In the genomic region with DNA sequence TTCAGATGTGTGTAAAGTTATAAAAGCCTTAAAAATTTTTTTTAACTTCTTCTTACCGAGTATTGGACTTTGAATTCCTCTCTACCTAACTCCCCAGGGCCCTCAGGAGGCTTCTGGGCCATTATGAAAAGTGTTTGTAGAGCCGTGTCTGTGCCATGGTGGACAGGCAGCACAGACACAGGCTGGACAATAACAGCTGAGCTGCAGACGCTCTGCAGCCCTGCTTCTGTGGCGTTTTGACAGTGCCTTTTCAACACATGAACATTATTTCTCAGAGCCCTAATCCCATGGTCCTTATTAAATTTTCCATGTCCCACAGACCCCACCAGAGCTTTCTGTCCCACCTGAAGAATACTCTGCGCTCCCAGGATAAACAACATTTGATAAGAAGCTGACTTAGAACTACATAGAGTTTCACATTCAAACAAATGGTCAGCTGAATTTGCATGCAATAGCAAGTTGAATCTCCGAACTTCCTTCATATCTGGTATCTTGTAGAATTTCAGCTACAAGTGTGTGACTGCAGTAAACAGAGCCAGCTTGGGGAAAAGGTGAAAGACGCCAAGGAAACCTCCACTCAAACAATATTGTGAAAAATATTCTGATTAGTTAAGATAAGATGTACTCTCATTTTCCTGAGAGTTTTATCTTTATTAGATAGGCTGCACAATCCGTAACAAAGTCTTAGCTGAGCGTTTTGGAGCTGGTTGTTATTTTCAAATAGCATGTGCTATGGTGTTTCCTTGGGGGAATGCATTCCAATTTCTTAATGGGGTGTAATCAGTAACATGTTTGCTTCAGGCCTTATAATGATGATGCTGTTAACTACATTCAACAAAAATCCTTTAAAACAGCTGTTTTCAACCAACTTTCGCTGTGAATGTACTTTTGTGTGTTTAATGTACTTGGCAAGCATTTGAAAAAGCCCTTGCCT, we compare ENCODE assay signal across 1 cellular context.
TF ChIP-seq lines count a peak whose summit lies in the region.

No MANE protein-coding gene starts in this region.

TF ChIP-seq in SK-N-SH treated with all-trans-retinoic acid at 6 μM for 48 hours, 23 proteins besides CTCF, POLR2A, EP300 and RAD21 (continued from another document):
- TF ChIP-seq, protein P1, sequence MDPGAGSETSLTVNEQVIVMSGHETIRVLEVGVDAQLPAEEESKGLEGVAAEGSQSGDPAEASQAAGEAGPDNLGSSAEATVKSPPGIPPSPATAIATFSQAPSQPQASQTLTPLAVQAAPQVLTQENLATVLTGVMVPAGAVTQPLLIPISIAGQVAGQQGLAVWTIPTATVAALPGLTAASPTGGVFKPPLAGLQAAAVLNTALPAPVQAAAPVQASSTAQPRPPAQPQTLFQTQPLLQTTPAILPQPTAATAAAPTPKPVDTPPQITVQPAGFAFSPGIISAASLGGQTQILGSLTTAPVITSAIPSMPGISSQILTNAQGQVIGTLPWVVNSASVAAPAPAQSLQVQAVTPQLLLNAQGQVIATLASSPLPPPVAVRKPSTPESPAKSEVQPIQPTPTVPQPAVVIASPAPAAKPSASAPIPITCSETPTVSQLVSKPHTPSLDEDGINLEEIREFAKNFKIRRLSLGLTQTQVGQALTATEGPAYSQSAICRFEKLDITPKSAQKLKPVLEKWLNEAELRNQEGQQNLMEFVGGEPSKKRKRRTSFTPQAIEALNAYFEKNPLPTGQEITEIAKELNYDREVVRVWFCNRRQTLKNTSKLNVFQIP (CRISPR knock-in tag; IDR thresholded peaks at IDR 0.05; ENCODE audit: borderline replicate concordance, low read depth) = no peak
- TF ChIP-seq, protein P2, sequence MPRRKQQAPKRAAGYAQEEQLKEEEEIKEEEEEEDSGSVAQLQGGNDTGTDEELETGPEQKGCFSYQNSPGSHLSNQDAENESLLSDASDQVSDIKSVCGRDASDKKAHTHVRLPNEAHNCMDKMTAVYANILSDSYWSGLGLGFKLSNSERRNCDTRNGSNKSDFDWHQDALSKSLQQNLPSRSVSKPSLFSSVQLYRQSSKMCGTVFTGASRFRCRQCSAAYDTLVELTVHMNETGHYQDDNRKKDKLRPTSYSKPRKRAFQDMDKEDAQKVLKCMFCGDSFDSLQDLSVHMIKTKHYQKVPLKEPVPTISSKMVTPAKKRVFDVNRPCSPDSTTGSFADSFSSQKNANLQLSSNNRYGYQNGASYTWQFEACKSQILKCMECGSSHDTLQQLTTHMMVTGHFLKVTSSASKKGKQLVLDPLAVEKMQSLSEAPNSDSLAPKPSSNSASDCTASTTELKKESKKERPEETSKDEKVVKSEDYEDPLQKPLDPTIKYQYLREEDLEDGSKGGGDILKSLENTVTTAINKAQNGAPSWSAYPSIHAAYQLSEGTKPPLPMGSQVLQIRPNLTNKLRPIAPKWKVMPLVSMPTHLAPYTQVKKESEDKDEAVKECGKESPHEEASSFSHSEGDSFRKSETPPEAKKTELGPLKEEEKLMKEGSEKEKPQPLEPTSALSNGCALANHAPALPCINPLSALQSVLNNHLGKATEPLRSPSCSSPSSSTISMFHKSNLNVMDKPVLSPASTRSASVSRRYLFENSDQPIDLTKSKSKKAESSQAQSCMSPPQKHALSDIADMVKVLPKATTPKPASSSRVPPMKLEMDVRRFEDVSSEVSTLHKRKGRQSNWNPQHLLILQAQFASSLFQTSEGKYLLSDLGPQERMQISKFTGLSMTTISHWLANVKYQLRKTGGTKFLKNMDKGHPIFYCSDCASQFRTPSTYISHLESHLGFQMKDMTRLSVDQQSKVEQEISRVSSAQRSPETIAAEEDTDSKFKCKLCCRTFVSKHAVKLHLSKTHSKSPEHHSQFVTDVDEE (CRISPR knock-in tag; IDR thresholded peaks at IDR 0.05) = no peak
